ENCODE assay signal across 29 cellular contexts in genomic region chr1:150902751-150903150, GRCh38. TPM values are rescaled to one million over a fixed set of nuclear protein-coding genes. Genes with fewer than 3 reads are reported as not detected.
A peak's percentile ranks its signal among the peaks of the same experiment; 100 is the strongest.
DNase-seq lines count a peak whose midpoint lies in the region; ATAC-seq, FAIRE-seq and TF ChIP-seq lines count a peak whose summit lies in the region.
"Had no signal": no experiment of that assay in that cellular context is flagged by ENCODE, and none has a peak within 500 bp of the region (broad histone marks: within the 10 kb centered on the region; RNA-seq: fewer than 3 reads in every experiment).

No MANE protein-coding gene starts in this region.

- CTCF ChIA-PET in H1 (lab: Charles Lee; ENCODE audit: partially characterized antibody), result no interaction called here
- CTCF ChIA-PET in activated CD4-positive, alpha-beta memory T cell treated with anti-CD3 and anti-CD28 coated beads for 36 hours (lab: Charles Lee), result interaction anchor here (0.6 to 1.0 kb wide), 2 partner anchors 19 to 25 kb away, joined by 3 read pairs; no protein-coding TSS in a partner anchor

- H4K20me1 ChIP-seq in H1 (replicated peaks in 1 of 2; ENCODE audit: control insufficient read depth in 1 of 2, insufficient read depth in 2 of 2, low read length in 2 of 2), result no peaks in the 10 kb centered on the region
- H4K20me1 ChIP-seq: BLaER1 had no signal

- no peak for TF ChIP-seq EP300 in H1 (IDR thresholded peaks at IDR 0.05; ENCODE audit: borderline replicate concordance in 1 of 2, low read depth in 2 of 2, low read length in 2 of 2)

- H4K5ac ChIP-seq in H1 (ENCODE audit: insufficient read length, low read depth, low read length), result no peak overlapping the region

- H2BK12ac ChIP-seq in H1 (ENCODE audit: low read depth, low read length), result no peak overlapping the region

- H3K4me1 Mint-ChIP-seq in mesothelial cell of epicardium, result peaks cover 9% of the 10 kb centered on the region
- peaks cover 10% of the 10 kb centered on the region for H3K4me1 Mint-ChIP-seq in activated CD4-positive, alpha-beta memory T cell treated with anti-CD3 and anti-CD28 coated beads for 36 hours (ENCODE audit: low read depth)
- H3K4me1 Mint-ChIP-seq: CD14-positive monocyte; CD4-positive, alpha-beta memory T cell; CD8-positive, alpha-beta memory T cell had no signal

- H2BK15ac ChIP-seq in H1 (ENCODE audit: low read length), result no peak overlapping the region

- H3K4me3 Mint-ChIP-seq in mesothelial cell of epicardium, result no peak overlapping the region
- no peak overlapping the region for H3K4me3 Mint-ChIP-seq in activated CD4-positive, alpha-beta memory T cell treated with anti-CD3 and anti-CD28 coated beads for 36 hours
- H3K4me3 Mint-ChIP-seq: CD14-positive monocyte; CD4-positive, alpha-beta memory T cell; CD4-positive, CD25-positive, alpha-beta regulatory T cell; CD8-positive, alpha-beta memory T cell had no signal

- no peak overlapping the region for H3K14ac ChIP-seq in H1 (ENCODE audit: insufficient read length)

- H3K23me2 ChIP-seq in H1 (ENCODE audit: low read depth, low read length), result no peaks in the 10 kb centered on the region

- POLR2A ChIA-PET in H1 (lab: Charles Lee; ENCODE audit: partially characterized antibody), result interaction anchor here (1.0 kb wide), 1 partner anchor 273 kb away, joined by 3 read pairs; the partner anchor contains the start of gene ENSA
- POLR2A ChIA-PET in activated CD4-positive, alpha-beta memory T cell treated with anti-CD3 and anti-CD28 coated beads for 36 hours (lab: Charles Lee), result no interaction called here

- no peak overlapping the region for H3K4ac ChIP-seq in H1 (replicated peaks; ENCODE audit: insufficient read length, low read depth, low read length)

- TF ChIP-seq CTCF in H1 (IDR thresholded peaks at IDR 0.05; ENCODE audit: control extremely low read depth in 1 of 3, insufficient read depth in 1 of 3, low read depth in 1 of 3, low read length in 3 of 3) (no peak), mesothelial cell of epicardium (IDR thresholded peaks at IDR 0.05; ENCODE audit: unreplicated experiment) (no peak), GM10266 (IDR thresholded peaks at IDR 0.05; ENCODE audit: control insufficient read depth, insufficient read depth, low read depth, missing control alignments) (no peak)

- peak overlapping the region; percentile 71 for H3K27ac Mint-ChIP-seq in mesothelial cell of epicardium
- no peak overlapping the region for H3K27ac Mint-ChIP-seq in activated CD4-positive, alpha-beta memory T cell treated with anti-CD3 and anti-CD28 coated beads for 36 hours
- H3K27ac Mint-ChIP-seq: CD14-positive monocyte; CD4-positive, alpha-beta memory T cell; CD4-positive, CD25-positive, alpha-beta regulatory T cell; CD8-positive, alpha-beta memory T cell had no signal

- no peaks in the 10 kb centered on the region for H3K4me1 ChIP-seq in H1 (replicated peaks in 1 of 4; ENCODE audit: control insufficient read depth in 3 of 4, insufficient read depth in 4 of 4, low read length in 3 of 4)
- H3K4me1 ChIP-seq: BE2C, BLaER1 had no signal

- H3K79me1 ChIP-seq in H1 (ENCODE audit: low read depth, low read length), result no peaks in the 10 kb centered on the region

- no peak for TF ChIP-seq POLR2A in H1 (IDR thresholded peaks at IDR 0.05; ENCODE audit: control extremely low read depth in 1 of 2, low read depth in 2 of 2, low read length in 2 of 2)

- H3K27me3 Mint-ChIP-seq in mesothelial cell of epicardium (ENCODE audit: low read depth), result no peaks in the 10 kb centered on the region
- H3K27me3 Mint-ChIP-seq in activated CD4-positive, alpha-beta memory T cell treated with anti-CD3 and anti-CD28 coated beads for 36 hours, result no peaks in the 10 kb centered on the region
- H3K27me3 Mint-ChIP-seq: CD4-positive, alpha-beta memory T cell; CD4-positive, CD25-positive, alpha-beta regulatory T cell; CD8-positive, alpha-beta memory T cell had no signal

- no peaks in the 10 kb centered on the region for H3K36me3 ChIP-seq in H1 (ENCODE audit: control insufficient read depth in 2 of 4, insufficient read depth in 4 of 4, low read length in 3 of 4)
- H3K36me3 ChIP-seq: BE2C, BLaER1 had no signal

- H3K4me3 ChIP-seq in H1 (ENCODE audit: extremely low read depth in 1 of 4, insufficient read depth in 2 of 4, low read depth in 3 of 4, low read length in 4 of 4), result no peak overlapping the region
- H3K4me3 ChIP-seq: BLaER1 had no signal

- no peak overlapping the region for H2BK20ac ChIP-seq in H1 (ENCODE audit: low read length)

- H3K9me3 Mint-ChIP-seq in mesothelial cell of epicardium, result no peaks in the 10 kb centered on the region
- H3K9me3 Mint-ChIP-seq in activated CD4-positive, alpha-beta memory T cell treated with anti-CD3 and anti-CD28 coated beads for 36 hours, result no peaks in the 10 kb centered on the region
- H3K9me3 Mint-ChIP-seq: CD4-positive, alpha-beta memory T cell; CD4-positive, CD25-positive, alpha-beta regulatory T cell; CD8-positive, alpha-beta memory T cell had no signal

- H2BK5ac ChIP-seq in H1 (ENCODE audit: low read depth, low read length), result no peak overlapping the region

- no peak overlapping the region for H3K9ac ChIP-seq in H1 (replicated peaks in 1 of 4; ENCODE audit: extremely low read depth in 1 of 4, low read depth in 3 of 4, low read length in 3 of 4)
- H3K9ac ChIP-seq: BLaER1 had no signal

- no peak for ATAC-seq in GM21528 (IDR thresholded peaks at IDR 0.05; ENCODE audit: low FRiP score, unreplicated experiment)

- H4K91ac ChIP-seq in H1 (replicated peaks; ENCODE audit: insufficient read length, low read length), result no peak overlapping the region

- DNase-seq in H1 (ENCODE audit: low read depth in 1 of 2, low spot score in 2 of 2) (no peak), mesothelial cell of epicardium (ENCODE audit: low spot score in 2 of 2, unreplicated experiment in 2 of 2) (no peak), GM10266 (ENCODE audit: extremely low spot score) (no peak)
- DNase-seq in activated CD4-positive, alpha-beta memory T cell treated with anti-CD3 and anti-CD28 coated beads for 36 hours, result no peak
- DNase-seq: 8988T; ACHN; BE2C; C1 segment of cervical spinal cord; CD4-positive, alpha-beta memory T cell; CD4-positive, CD25-positive, alpha-beta regulatory T cell; CD8-positive, alpha-beta memory T cell; COR-L47; DMS 273 treated with DMSO at 0.1 percent for 48 hours; DMS153; DMS53; DMS79; DND-41; EL; GDM1 had no signal

- no peak overlapping the region for H4K8ac ChIP-seq in H1 (ENCODE audit: extremely low read depth, insufficient read depth, low read length)

- H2BK120ac ChIP-seq in H1 (replicated peaks; ENCODE audit: low read depth, low read length), result no peak overlapping the region

- no peak overlapping the region for H3K56ac ChIP-seq in H1 (replicated peaks; ENCODE audit: insufficient read length, low read depth, low read length)

- no peaks in the 10 kb centered on the region for H3K27me3 ChIP-seq in H1 (replicated peaks in 1 of 4; ENCODE audit: control insufficient read depth in 3 of 4, extremely low read depth in 1 of 4, insufficient read depth in 3 of 4, low read length in 3 of 4)
- H3K27me3 ChIP-seq: BE2C, BLaER1 had no signal

- H2AK5ac ChIP-seq in H1 (ENCODE audit: low read depth, low read length), result no peak overlapping the region

- no peak overlapping the region for H3K4me2 ChIP-seq in H1 (ENCODE audit: insufficient read depth in 1 of 2, low read depth in 2 of 2, low read length in 2 of 2)
- H3K4me2 ChIP-seq: BLaER1 had no signal

- no peaks in the 10 kb centered on the region for H3K79me2 ChIP-seq in H1 (ENCODE audit: control insufficient read depth in 1 of 2, insufficient read depth in 2 of 2, low read length in 2 of 2)

- H3K23ac ChIP-seq in H1 (ENCODE audit: insufficient read length), result no peak overlapping the region

- H3K27ac ChIP-seq in H1 (ENCODE audit: low read depth, low read length), result no peak overlapping the region
- H3K27ac ChIP-seq: BLaER1 had no signal

- H3K18ac ChIP-seq in H1 (ENCODE audit: extremely low read depth, low read length), result no peak overlapping the region

- WGBS in H1 (ENCODE audit: extremely low coverage in 1 of 2, insufficient coverage in 1 of 2, insufficient read length in 1 of 2, insufficient replicate concordance in 2 of 2, low coverage in 1 of 2, low lambda C conversion rate in 2 of 2, missing lambda C conversion rate in 1 of 2), 2 experiments, result 95% methylated on average over 1 of the region's 1 CpG; no CpG with 5 or more reads in 1 of the 2 experiments

- no peaks in the 10 kb centered on the region for H3K9me3 ChIP-seq in H1 (ENCODE audit: insufficient read depth in 2 of 2, low read depth in 1 of 2, low read length in 1 of 2)

- 0 out of 2 replicates have a peak overlapping the region, but pooled peaks have one; percentile 39 for H2AFZ ChIP-seq in H1 (ENCODE audit: low read length)

- intact Hi-C loops in activated CD4-positive, alpha-beta memory T cell treated with anti-CD3 and anti-CD28 coated beads for 36 hours (cut with micrococcal nuclease), result no loop called here

- H3K36me3 Mint-ChIP-seq in mesothelial cell of epicardium, result no peaks in the 10 kb centered on the region
- H3K36me3 Mint-ChIP-seq in activated CD4-positive, alpha-beta memory T cell treated with anti-CD3 and anti-CD28 coated beads for 36 hours, result no peaks in the 10 kb centered on the region
- H3K36me3 Mint-ChIP-seq: CD14-positive monocyte; CD4-positive, alpha-beta memory T cell; CD4-positive, CD25-positive, alpha-beta regulatory T cell; CD8-positive, alpha-beta memory T cell had no signal

- FAIRE-seq in H1 (lab: Jason Lieb, UNC), result no peak
- FAIRE-seq: A204.1, GM12891, GM19239 had no signal

- TF ChIP-seq RAD21 in H1 (IDR thresholded peaks at IDR 0.05 in 1 of 2, conservative IDR thresholded peaks at IDR 0.05 in 1 of 2; ENCODE audit: low read depth in 2 of 2, low read length in 2 of 2), result no peak

RNA-seq across cellular contexts. Expression of gene CTXND2, which starts 15.8 kb away (rescaled TPM):
- not detected in 2 replicates for total RNA-seq in H1 (2021; fragmentation: NEBNext Ultra II Directional; extraction: Animal tissue kit (Norgen Biotek cat#: 25700))
- not detected in 2 replicates for polyA plus RNA-seq in H1 (2011; rRNA removed)
- polyA plus RNA-seq in H1 (2011; cell fraction: cytosol; rRNA removed), result not detected
- polyA plus RNA-seq in H1 (2011; cell fraction: nucleus; rRNA removed), result not detected
- not detected in 4 replicates for polyA plus RNA-seq in H1 (2012, experiment 1 of 2)
- not detected for polyA plus RNA-seq in H1 (2012, experiment 2 of 2)
- not detected for polyA plus RNA-seq in H1 (2013, experiment 1 of 2)
- not detected for polyA plus RNA-seq in H1 (2013, experiment 2 of 2)
- not detected in 2 replicates for polyA minus RNA-seq in H1 (2011; rRNA and poly(A)+ RNA removed)
- polyA minus RNA-seq in H1 (2011; cell fraction: cytosol; rRNA and poly(A)+ RNA removed), result not detected
- not detected for polyA minus RNA-seq in H1 (2011; cell fraction: nucleus; rRNA and poly(A)+ RNA removed)
- total RNA-seq in mesothelial cell of epicardium, result not detected in 3 replicates
- total RNA-seq in activated CD4-positive, alpha-beta memory T cell treated with anti-CD3 and anti-CD28 coated beads for 36 hours, result not detected
- total RNA-seq: A673; CD4-positive, alpha-beta memory T cell; CD4-positive, CD25-positive, alpha-beta regulatory T cell; CD8-positive, alpha-beta memory T cell; Daoy; G401 had no signal
- polyA plus RNA-seq: AG04450; CD14-positive monocyte; CD4-positive, alpha-beta memory T cell; CD4-positive, CD25-positive, alpha-beta regulatory T cell; CD8-positive, alpha-beta memory T cell had no signal

RNA-seq across cellular contexts. Expression of gene SETDB1, which starts 23.4 kb away (rescaled TPM):
- total RNA-seq in H1 (2021; fragmentation: NEBNext Ultra II Directional; extraction: Animal tissue kit (Norgen Biotek cat#: 25700)), result 48.8 and 49.9 TPM in 2 replicates
- polyA plus RNA-seq in H1 (2011; rRNA removed), result 26.9 and 27.5 TPM in 2 replicates
- polyA plus RNA-seq in H1 (2011; cell fraction: cytosol; rRNA removed), result 33.1 TPM
- 56.0 TPM for polyA plus RNA-seq in H1 (2011; cell fraction: nucleus; rRNA removed)
- polyA plus RNA-seq in H1 (2012, experiment 1 of 2), result 39.7 to 50.9 TPM (median 43.9 TPM) in 4 replicates
- 9.5 TPM for polyA plus RNA-seq in H1 (2012, experiment 2 of 2)
- polyA plus RNA-seq in H1 (2013, experiment 1 of 2), result 23.7 TPM
- 23.0 TPM for polyA plus RNA-seq in H1 (2013, experiment 2 of 2)
- polyA minus RNA-seq in H1 (2011; rRNA and poly(A)+ RNA removed), result 79.4 and 81.0 TPM in 2 replicates
- 32.3 TPM for polyA minus RNA-seq in H1 (2011; cell fraction: cytosol; rRNA and poly(A)+ RNA removed)
- polyA minus RNA-seq in H1 (2011; cell fraction: nucleus; rRNA and poly(A)+ RNA removed), result 66.2 TPM
- total RNA-seq in mesothelial cell of epicardium, result 101 to 103 TPM (median 101 TPM) in 3 replicates
- total RNA-seq in activated CD4-positive, alpha-beta memory T cell treated with anti-CD3 and anti-CD28 coated beads for 36 hours, result 10 to 100 TPM; 42.3 to 50.0 TPM

RNA-seq across cellular contexts. Expression of gene ARNT, which starts 26.4 kb away (rescaled TPM):
- total RNA-seq in H1 (2021; fragmentation: NEBNext Ultra II Directional; extraction: Animal tissue kit (Norgen Biotek cat#: 25700)), result 28.5 and 29.4 TPM in 2 replicates
- 18.6 and 19.0 TPM in 2 replicates for polyA plus RNA-seq in H1 (2011; rRNA removed)
- polyA plus RNA-seq in H1 (2011; cell fraction: cytosol; rRNA removed), result 19.4 TPM
- 28.4 TPM for polyA plus RNA-seq in H1 (2011; cell fraction: nucleus; rRNA removed)
- 18.8 to 24.0 TPM (median 21.4 TPM) in 4 replicates for polyA plus RNA-seq in H1 (2012, experiment 1 of 2)
- 3.3 TPM for polyA plus RNA-seq in H1 (2012, experiment 2 of 2)
- 14.0 TPM for polyA plus RNA-seq in H1 (2013, experiment 1 of 2)
- 14.2 TPM for polyA plus RNA-seq in H1 (2013, experiment 2 of 2)
- 44.7 and 48.5 TPM in 2 replicates for polyA minus RNA-seq in H1 (2011; rRNA and poly(A)+ RNA removed)
- polyA minus RNA-seq in H1 (2011; cell fraction: cytosol; rRNA and poly(A)+ RNA removed), result 15.1 TPM
- 33.8 TPM for polyA minus RNA-seq in H1 (2011; cell fraction: nucleus; rRNA and poly(A)+ RNA removed)
- 56.1 to 58.4 TPM (median 57.3 TPM) in 3 replicates for total RNA-seq in mesothelial cell of epicardium
- 10 to 100 TPM; 31.1 to 32.3 TPM for total RNA-seq in activated CD4-positive, alpha-beta memory T cell treated with anti-CD3 and anti-CD28 coated beads for 36 hours
